ENCODE assay signal across 8 cellular contexts in genomic region chr20:57514273-57514751, GRCh38. TPM values are rescaled to one million over a fixed set of nuclear protein-coding genes. Genes with fewer than 3 reads are reported as not detected.
DNase-seq lines count a peak whose midpoint lies in the region; ATAC-seq and TF ChIP-seq lines count a peak whose summit lies in the region.

No MANE protein-coding gene starts in this region.

- no TSS peak for BruUV-seq in A673 (replicated peaks; lab: Mats Ljungman, UMichigan)

- ATAC-seq in heart right ventricle = peak; percentile 70 to 87 (median 81)
- no peak for ATAC-seq in HG03095 (IDR thresholded peaks at IDR 0.05; ENCODE audit: unreplicated experiment)
- ATAC-seq in GM21515 (IDR thresholded peaks at IDR 0.05; ENCODE audit: unreplicated experiment) = no peak

- DNase-seq in A673 (ENCODE audit: low spot score) (peak; percentile 68), GM10266 (ENCODE audit: extremely low spot score) (peak; percentile 49), NCI-H446 treated with DMSO at 0.1 percent for 48 hours (lab: John Stamatoyannopoulos, UW) (peak; percentile 12), amniotic stem cell (lab: John Stamatoyannopoulos, UW) (peak; percentile 62), heart right ventricle (peak; percentile 31 to 72), putamen (ENCODE audit: low spot score) (peak; percentile 64)

- intact Hi-C loops in A673 (cut with micrococcal nuclease; ENCODE audit: unreplicated experiment) (loop anchor here (1.0 to 5.0 kb wide), 2 partner anchors 80 to 693 kb away; no protein-coding TSS in a partner anchor), heart right ventricle (cut with DNase I) (loop anchor here (1.0 to 5.0 kb wide), 8 partner anchors 78 to 698 kb away; no protein-coding TSS in a partner anchor)

- WGBS in heart right ventricle, 2 donors = 31 to 32% methylated on average over 17 of the region's 17 CpGs

- H3K27me3 ChIP-seq in A673 (replicated peaks; ENCODE audit: insufficient read depth, low read depth, low read length, poor library complexity) = no peaks in the 10 kb centered on the region
- peaks cover 0 to 31% (median 7%) of the 10 kb centered on the region in 7 donors for H3K27me3 ChIP-seq in heart right ventricle

- H3K4me1 ChIP-seq in A673 (ENCODE audit: insufficient read depth, low read length, poor library complexity, severe bottlenecking) (no peaks in the 10 kb centered on the region), heart right ventricle (peaks cover 0 to 8% (median 0%) of the 10 kb centered on the region in 9 donors)

- H3K4me3 ChIP-seq in A673 (ENCODE audit: low read depth, low read length, poor library complexity, severe bottlenecking) = no peak overlapping the region
- H3K4me3 ChIP-seq in heart right ventricle = no peak overlapping the region

- H3K9me3 ChIP-seq in A673 (ENCODE audit: low read depth, low read length, poor library complexity, severe bottlenecking) = no peaks in the 10 kb centered on the region
- no peaks in the 10 kb centered on the region for H3K9me3 ChIP-seq in heart right ventricle

- CTCF ChIA-PET in A673 (lab: Charles Lee) = interaction anchor here (1.1 kb wide), 1 partner anchor 78 kb away, joined by 3 read pairs; no protein-coding TSS in a partner anchor

- H3K36me3 ChIP-seq in A673 (ENCODE audit: insufficient read depth, low read length, poor library complexity, severe bottlenecking) = no peaks in the 10 kb centered on the region
- no peaks in the 10 kb centered on the region for H3K36me3 ChIP-seq in heart right ventricle

- TF ChIP-seq CTCF in A673 (conservative IDR thresholded peaks at IDR 0.05; ENCODE audit: low read depth, low read length) (peak; percentile 75), GM10266 (IDR thresholded peaks at IDR 0.05; ENCODE audit: control insufficient read depth, insufficient read depth, low read depth, missing control alignments) (peak; percentile 65), heart right ventricle (IDR thresholded peaks at IDR 0.05) (peak; percentile 58 to 87 (median 78))

- POLR2A ChIA-PET in A673 (lab: Charles Lee; ENCODE audit: low non-redundant PET) = no interaction called here

- H3K27ac ChIP-seq in A673 (ENCODE audit: low read depth, low read length, poor library complexity, severe bottlenecking) (no peak overlapping the region), heart right ventricle (no peak overlapping the region)

RNA-seq across cellular contexts. Expression of gene CTCFL, which starts 10.6 kb away (rescaled TPM):
- total RNA-seq in A673 (2021) (0.90 and 1.6 TPM in 2 replicates), heart right ventricle (not detected)
- not detected for polyA plus RNA-seq in heart right ventricle

RNA-seq across cellular contexts. Expression of gene PCK1, which starts 46.6 kb away (rescaled TPM):
- not detected in 2 replicates for total RNA-seq in A673 (2021)
- total RNA-seq in heart right ventricle = 1 to 10 TPM in 3 of 10 donors, under 1 TPM in 5, not detected in 2; 0.15 to 8.5 (median 0.69) TPM
- polyA plus RNA-seq in heart right ventricle = 1 to 10 TPM in 1 of 2 donors, under 1 TPM in 1; 0.65 to 2.2 TPM

Comparison
In these comparisons a context has a peak if more than half of its experiments do, and no peak if none do; other contexts are left out.
1. DNase-seq: peak in every context shown above with its lines; median percentile 68 in A673; 64 in putamen; 62 in amniotic stem cell; 52 in heart right ventricle; 49 in GM10266; 12 in NCI-H446 treated with DMSO at 0.1 percent for 48 hours.
2. ATAC-seq: peak in heart right ventricle (8 of 8); none in HG03095 (single experiment) and GM21515 (single experiment).
3. Peak in every context shown above with its lines, with median percentiles within 50 percentile points of each other: CTCF ChIP-seq.